ENCODE assay signal across 8 cellular contexts in genomic region chr22:45009881-45010531, GRCh38. TPM values are rescaled to one million over a fixed set of nuclear protein-coding genes. Genes with fewer than 3 reads are reported as not detected.
DNase-seq lines count a peak whose midpoint lies in the region; ATAC-seq and TF ChIP-seq lines count a peak whose summit lies in the region.

Gene PHF21B (minus strand): TSS chr22:45010005. CDS start chr22:45009549, 456 bp downstream.

- H3K36me3 Mint-ChIP-seq in activated naive CD4-positive, alpha-beta T cell treated with anti-CD3 and anti-CD28 coated beads, Interleukin-2, amount 10 ng/mL, durations not matched to agents 7 days and 5 days = peaks cover 2% of the 10 kb centered on the region

- peak within 1 kb of the TSS; percentile 80 for H3K4me3 Mint-ChIP-seq in activated naive CD4-positive, alpha-beta T cell treated with anti-CD3 and anti-CD28 coated beads, Interleukin-2, amount 10 ng/mL, durations not matched to agents 7 days and 5 days

- H3K9me3 ChIP-seq in psoas muscle = no peaks in the 10 kb centered on the region

- intact Hi-C loops in Right ventricle myocardium superior (cut with DNase I) = no loop called here
- intact Hi-C loops in psoas muscle (cut with DNase I) = no loop called here

- peaks cover 11% of the 10 kb centered on the region for H3K4me1 Mint-ChIP-seq in activated naive CD4-positive, alpha-beta T cell treated with anti-CD3 and anti-CD28 coated beads, Interleukin-2, amount 10 ng/mL, durations not matched to agents 7 days and 5 days

- H3K27me3 ChIP-seq in psoas muscle (ENCODE audit: insufficient read depth in 3 of 3, low read length in 2 of 3) = peaks cover 0 to 79% (median 13%) of the 10 kb centered on the region in 3 donors

- in situ Hi-C loops in G401 (cut with HindIII; ENCODE audit: low sequenced_read_pairs) = no loop called here

- H3K36me3 ChIP-seq in psoas muscle (ENCODE audit: insufficient read depth in 1 of 2, low read depth in 1 of 2) = no peaks in the 10 kb centered on the region

- peak; percentile 64 for ATAC-seq in Right ventricle myocardium superior (ENCODE audit: poor library complexity)
- ATAC-seq in psoas muscle = peak in 1 of 4 donors; percentile 27
- ATAC-seq in HG02870 (IDR thresholded peaks at IDR 0.05; ENCODE audit: unreplicated experiment) = no peak

- H3K9me3 Mint-ChIP-seq in activated naive CD4-positive, alpha-beta T cell treated with anti-CD3 and anti-CD28 coated beads, Interleukin-2, amount 10 ng/mL, durations not matched to agents 7 days and 5 days = no peaks in the 10 kb centered on the region

- 1 to 2% (median 1%) methylated on average over 24 to 77 of the region's 80 CpGs for WGBS in psoas muscle, 3 donors

- CTCF ChIA-PET in activated naive CD4-positive, alpha-beta T cell treated with anti-CD3 and anti-CD28 coated beads, Interleukin-2, amount 10 ng/mL, durations not matched to agents 7 days and 5 days (lab: Charles Lee) = no interaction called here

- peaks cover 85% of the 10 kb centered on the region for H3K27me3 Mint-ChIP-seq in activated naive CD4-positive, alpha-beta T cell treated with anti-CD3 and anti-CD28 coated beads, Interleukin-2, amount 10 ng/mL, durations not matched to agents 7 days and 5 days

- no peak for TF ChIP-seq CTCF in psoas muscle (IDR thresholded peaks at IDR 0.05)

- no peak within 1 kb of the TSS for H3K27ac ChIP-seq in psoas muscle

- peak within 1 kb of the TSS; percentile 62 for H3K4me3 ChIP-seq in psoas muscle

- DNase-seq in G401 (ENCODE audit: low spot score) (peak; percentile 22), NCI-H2196 treated with DMSO at 0.1 percent for 48 hours (lab: John Stamatoyannopoulos, UW; ENCODE audit: unreplicated experiment) (peak; percentile 44), Right ventricle myocardium superior (peak; percentile 61), psoas muscle (peak; percentile 50 to 57), pons (ENCODE audit: low spot score) (no peak), middle frontal gyrus (ENCODE audit: extremely low spot score, low spot score) (no peak)
- DNase-seq in activated naive CD4-positive, alpha-beta T cell treated with anti-CD3 and anti-CD28 coated beads, Interleukin-2, amount 10 ng/mL, durations not matched to agents 7 days and 5 days = peak; percentile 36

- peaks cover 15% of the 10 kb centered on the region for H3K4me1 ChIP-seq in psoas muscle

- no peak within 1 kb of the TSS for H3K27ac Mint-ChIP-seq in activated naive CD4-positive, alpha-beta T cell treated with anti-CD3 and anti-CD28 coated beads, Interleukin-2, amount 10 ng/mL, durations not matched to agents 7 days and 5 days

RNA-seq across cellular contexts. Expression of gene PHF21B, which starts in this region (rescaled TPM):
- 1.3 and 8.4 TPM in 2 replicates for total RNA-seq in G401 (2014; rRNA removed; shearing (Covaris generic))
- total RNA-seq in Right ventricle myocardium superior (0.30 TPM), psoas muscle (under 1 TPM in 3 of 4 donors, not detected in 1; 0.26 to 0.58 (median 0.44) TPM)
- under 1 TPM; 0.03 to 0.06 (median 0.03) TPM for polyA plus RNA-seq in psoas muscle

Comparison
In these comparisons a context has a peak if more than half of its experiments do, and no peak if none do; other contexts are left out.
1. Peak in DNase-seq and ATAC-seq in Right ventricle myocardium superior; RNA of the gene not detected or under 1 TPM.
2. Peak in DNase-seq and H3K4me3 ChIP-seq in psoas muscle; RNA of the gene not detected or under 1 TPM.
3. DNase-seq: peak in G401 (single experiment), NCI-H2196 treated with DMSO at 0.1 percent for 48 hours (single experiment) and activated naive CD4-positive, alpha-beta T cell treated with anti-CD3 and anti-CD28 coated beads, Interleukin-2, amount 10 ng/mL, durations not matched to agents 7 days and 5 days (single experiment); none in pons (single experiment) and middle frontal gyrus (single experiment).